8 cellular contexts compared by ENCODE assay signal in genomic region chr1:204376919-204377799, GRCh38. TPM values are rescaled to one million over a fixed set of nuclear protein-coding genes. Genes with fewer than 3 reads are reported as not detected.
DNase-seq lines count a peak whose midpoint lies in the region; ATAC-seq and TF ChIP-seq lines count a peak whose summit lies in the region.

No MANE protein-coding gene starts in this region.

- H3K27me3 Mint-ChIP-seq in activated CD8-positive, alpha-beta T cell treated with anti-CD3 and anti-CD28 coated beads for 36 hours = peaks cover 14% of the 10 kb centered on the region

- DNase-seq in H7 (no peak), sigmoid colon (no peak), NCI-H146 treated with DMSO at 0.1 percent for 48 hours (lab: John Stamatoyannopoulos, UW; ENCODE audit: unreplicated experiment) (no peak), NCI-H446 treated with DMSO at 0.1 percent for 48 hours (lab: John Stamatoyannopoulos, UW) (no peak), NCI-H510A treated with DMSO at 0.1 percent for 48 hours (lab: John Stamatoyannopoulos, UW) (no peak)
- no peak for DNase-seq in activated CD8-positive, alpha-beta T cell treated with anti-CD3 and anti-CD28 coated beads for 36 hours

- TF ChIP-seq POLR2A in sigmoid colon (IDR thresholded peaks at IDR 0.05) = no peak

- TF ChIP-seq EP300 in sigmoid colon (IDR thresholded peaks at IDR 0.05) = no peak

- intact Hi-C loops in activated CD8-positive, alpha-beta T cell treated with anti-CD3 and anti-CD28 coated beads for 36 hours (cut with micrococcal nuclease) = no loop called here
- intact Hi-C loops in sigmoid colon (cut with DNase I) = no loop called here

- H3K4me1 ChIP-seq in iPS-15b (ENCODE audit: control insufficient read depth, insufficient read depth, low read length) (peaks cover 5% of the 10 kb centered on the region), sigmoid colon (peaks cover 0 to 15% (median 11%) of the 10 kb centered on the region in 4 donors)

- H3K27ac ChIP-seq in sigmoid colon = peak overlapping the region in 1 of 4 donors; percentile 10

- H3K9me3 Mint-ChIP-seq in activated CD8-positive, alpha-beta T cell treated with anti-CD3 and anti-CD28 coated beads for 36 hours = no peaks in the 10 kb centered on the region

- TF ChIP-seq CTCF in activated CD8-positive, alpha-beta T cell treated with anti-CD3 and anti-CD28 coated beads for 36 hours (IDR thresholded peaks at IDR 0.05) = no peak
- no peak for TF ChIP-seq CTCF in sigmoid colon (IDR thresholded peaks at IDR 0.05)

- 11 to 56% methylated on average over 28 of the region's 28 CpGs for WGBS in sigmoid colon, 2 donors

- H3K27me3 ChIP-seq in H7 (ENCODE audit: control insufficient read depth, insufficient read depth, low read length) (peaks cover 47% of the 10 kb centered on the region), iPS-15b (ENCODE audit: control insufficient read depth, insufficient read depth, low read length) (peaks cover 78% of the 10 kb centered on the region), sigmoid colon (peaks cover 10 to 55% (median 14%) of the 10 kb centered on the region in 3 donors)

- H3K4me3 ChIP-seq in H7 (ENCODE audit: insufficient read depth, low read depth, low read length) (peak overlapping the region; percentile 64), iPS-15b (ENCODE audit: low read depth, low read length) (peak overlapping the region; percentile 90), sigmoid colon (peak overlapping the region in 3 of 4 donors; percentile 35 to 51 (median 47))

- H3K4me1 Mint-ChIP-seq in activated CD8-positive, alpha-beta T cell treated with anti-CD3 and anti-CD28 coated beads for 36 hours (ENCODE audit: low read depth) = peaks cover 14% of the 10 kb centered on the region

- H3K36me3 ChIP-seq in H7 (replicated peaks; ENCODE audit: control insufficient read depth, insufficient read depth, low read length) = no peaks in the 10 kb centered on the region
- no peaks in the 10 kb centered on the region for H3K36me3 ChIP-seq in iPS-15b (ENCODE audit: control insufficient read depth, insufficient read depth, low read length)
- H3K36me3 ChIP-seq in sigmoid colon = no peaks in the 10 kb centered on the region

- H3K9ac ChIP-seq in iPS-15b (ENCODE audit: low read depth, low read length) = peak overlapping the region; percentile 3

- no peak for ATAC-seq in activated CD8-positive, alpha-beta T cell treated with anti-CD3 and anti-CD28 coated beads for 36 hours
- no peak for ATAC-seq in HG03469 (IDR thresholded peaks at IDR 0.05; ENCODE audit: unreplicated experiment)

- H3K9me3 ChIP-seq in iPS-15b (ENCODE audit: control insufficient read depth, insufficient read depth, low read length) (no peaks in the 10 kb centered on the region), sigmoid colon (no peaks in the 10 kb centered on the region)

- H3K4me3 Mint-ChIP-seq in activated CD8-positive, alpha-beta T cell treated with anti-CD3 and anti-CD28 coated beads for 36 hours = peak overlapping the region; percentile 55

- POLR2A ChIA-PET in activated CD8-positive, alpha-beta T cell treated with anti-CD3 and anti-CD28 coated beads for 36 hours (lab: Charles Lee) = interaction anchor here (0.8 to 1.6 kb wide), 4 partner anchors 13 to 154 kb away, joined by 3 to 5 read pairs (median 4); no protein-coding TSS in a partner anchor

- no peaks in the 10 kb centered on the region for H3K36me3 Mint-ChIP-seq in activated CD8-positive, alpha-beta T cell treated with anti-CD3 and anti-CD28 coated beads for 36 hours (ENCODE audit: low read depth)

- CTCF ChIA-PET in activated CD8-positive, alpha-beta T cell treated with anti-CD3 and anti-CD28 coated beads for 36 hours (lab: Charles Lee) = interaction anchor here (1.3 to 11.1 kb wide), 8 partner anchors 10 to 163 kb away, joined by 3 to 77 read pairs (median 6); partner anchors contain the start of gene GOLT1A

- H3K27ac Mint-ChIP-seq in activated CD8-positive, alpha-beta T cell treated with anti-CD3 and anti-CD28 coated beads for 36 hours = no peak overlapping the region

RNA-seq across cellular contexts. Expression of gene PLEKHA6, which starts 17.4 kb away (rescaled TPM):
- 3.0 and 5.1 TPM in 2 replicates for total RNA-seq in H7 (2014; rRNA removed; shearing (Covaris generic))
- total RNA-seq in activated CD8-positive, alpha-beta T cell treated with anti-CD3 and anti-CD28 coated beads for 36 hours = 1 to 10 TPM; 3.0 to 3.7 TPM
- 10 to 100 TPM in 1 of 4 donors, 1 to 10 TPM in 3; 5.6 to 15.0 (median 8.5) TPM for total RNA-seq in sigmoid colon
- 10 to 100 TPM; 22.2 to 58.7 (median 40.5) TPM for polyA plus RNA-seq in sigmoid colon

RNA-seq across cellular contexts. Expression of gene PPP1R15B, which starts 34.5 kb away (rescaled TPM):
- total RNA-seq in H7 (2014; rRNA removed; shearing (Covaris generic)) = 37.1 and 40.6 TPM in 2 replicates
- total RNA-seq in activated CD8-positive, alpha-beta T cell treated with anti-CD3 and anti-CD28 coated beads for 36 hours = 10 to 100 TPM; 63.8 to 64.6 TPM
- 10 to 100 TPM; 40.0 to 44.7 (median 42.9) TPM for total RNA-seq in sigmoid colon
- 10 to 100 TPM in 1 of 3 donors, 1 to 10 TPM in 2; 9.0 to 31.3 (median 9.5) TPM for polyA plus RNA-seq in sigmoid colon
